22 cellular contexts compared by ENCODE assay signal in the genomic region with DNA sequence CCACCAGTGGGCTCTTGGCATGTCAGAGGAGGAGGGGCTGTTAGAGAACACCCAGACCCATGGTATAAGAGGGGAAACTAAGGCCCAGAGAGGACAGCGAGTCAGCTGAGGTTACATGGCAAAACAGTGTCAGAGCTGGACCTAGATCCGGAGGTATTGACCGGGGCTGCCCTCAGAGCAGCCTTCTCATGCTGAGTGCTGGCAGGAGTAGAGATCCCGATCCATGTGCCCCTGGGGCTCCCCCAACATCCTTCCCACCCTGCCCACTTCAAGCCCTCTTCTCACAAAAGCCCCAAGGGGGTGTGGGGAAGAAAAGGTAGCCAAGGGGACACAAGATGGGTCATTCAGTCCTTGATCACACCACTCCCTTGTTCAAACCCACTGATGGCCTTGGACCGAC. TPM values are rescaled to one million over a fixed set of nuclear protein-coding genes. Genes with fewer than 3 reads are reported as not detected.
DNase-seq lines count a peak whose midpoint lies in the region; ATAC-seq and TF ChIP-seq lines count a peak whose summit lies in the region.
"Had no signal": no experiment of that assay in that cellular context is flagged by ENCODE, and none has a peak within 500 bp of the region (broad histone marks: within the 10 kb centered on the region; RNA-seq: fewer than 3 reads in every experiment).

No MANE protein-coding gene starts in this region.

- no peaks in the 10 kb centered on the region for H3K9me3 ChIP-seq in Karpas-422 (ENCODE audit: low read length)
- H3K9me3 ChIP-seq in smooth muscle cell (replicated peaks; ENCODE audit: low read depth), result no peaks in the 10 kb centered on the region
- H3K9me3 ChIP-seq: left ventricle myocardium inferior, thoracic aorta had no signal

- H3K79me2 ChIP-seq in Karpas-422 (ENCODE audit: low read length) (no peaks in the 10 kb centered on the region), smooth muscle cell (ENCODE audit: low read depth) (no peaks in the 10 kb centered on the region)

- H3K27me3 ChIP-seq in Karpas-422 (ENCODE audit: low read length), result no peaks in the 10 kb centered on the region
- no peaks in the 10 kb centered on the region for H3K27me3 ChIP-seq in smooth muscle cell (ENCODE audit: low read depth)
- H3K27me3 ChIP-seq: brain microvascular endothelial cell had no signal

- WGBS in smooth muscle cell (ENCODE audit: low lambda C conversion rate), result 100% methylated on average over 4 of the region's 5 CpGs

- no peak overlapping the region for H3K4me3 Mint-ChIP-seq in activated T-cell treated with anti-CD3 and anti-CD28 coated beads, Interleukin-2, amount 50 U/mL, for 72 hours
- no peak overlapping the region for H3K4me3 Mint-ChIP-seq in activated T-cell treated with anti-CD3 and anti-CD28 coated beads, Interleukin-2, amount 50 U/mL, for 4 hours
- no peak overlapping the region for H3K4me3 Mint-ChIP-seq in effector memory CD8-positive, alpha-beta T cell
- H3K4me3 Mint-ChIP-seq: activated naive CD8-positive, alpha-beta T cell treated with anti-CD3 and anti-CD28 coated beads, Interleukin-2, amount 50 U/mL, for 24 hours had no signal

- H3K36me3 Mint-ChIP-seq in activated T-cell treated with anti-CD3 and anti-CD28 coated beads, Interleukin-2, amount 50 U/mL, for 72 hours (ENCODE audit: insufficient read depth in 2 of 2), result no peaks in the 10 kb centered on the region
- no peaks in the 10 kb centered on the region for H3K36me3 Mint-ChIP-seq in activated T-cell treated with anti-CD3 and anti-CD28 coated beads, Interleukin-2, amount 50 U/mL, for 4 hours (ENCODE audit: insufficient read depth)
- H3K36me3 Mint-ChIP-seq in effector memory CD8-positive, alpha-beta T cell (ENCODE audit: insufficient read depth), result no peaks in the 10 kb centered on the region

- peaks cover 28% of the 10 kb centered on the region for H3K4me1 ChIP-seq in Karpas-422 (ENCODE audit: low read length)
- H3K4me1 ChIP-seq in smooth muscle cell (ENCODE audit: low read depth), result peaks cover 23% of the 10 kb centered on the region
- H3K4me1 ChIP-seq: left ventricle myocardium inferior had no signal

- no peak overlapping the region; the same call in 1 of the 2 replicates for H3K4me3 ChIP-seq in Karpas-422 (ENCODE audit: low read length)
- no peak overlapping the region for H3K4me3 ChIP-seq in smooth muscle cell
- H3K4me3 ChIP-seq: left ventricle myocardium inferior, thoracic aorta had no signal

- DNase-seq in activated T-cell treated with anti-CD3 and anti-CD28 coated beads, Interleukin-2, amount 50 U/mL, for 72 hours, result no peak
- DNase-seq in activated T-cell treated with anti-CD3 and anti-CD28 coated beads, Interleukin-2, amount 50 U/mL, for 4 hours, result no peak
- DNase-seq in Karpas-422 (no peak), smooth muscle cell (lab: John Stamatoyannopoulos, UW; ENCODE audit: unreplicated experiment) (no peak), GM20000 (ENCODE audit: low spot score) (no peak)
- no peak for DNase-seq in effector memory CD8-positive, alpha-beta T cell
- DNase-seq: activated CD4-positive, alpha-beta T cell treated with anti-CD3 and anti-CD28 coated beads, Interleukin-2, amount 50 U/mL, for 48 hours; activated naive CD8-positive, alpha-beta T cell treated with anti-CD3 and anti-CD28 coated beads, Interleukin-2, amount 50 U/mL, for 24 hours; activated T-cell treated with anti-CD3 and anti-CD28 coated beads, Interleukin-2, amount 50 U/mL, for 1 hour; DMS 273 treated with DMSO at 0.1 percent for 48 hours; left ventricle myocardium inferior; NCI-H1694; retina; SHP77; stimulated activated CD4-positive, alpha-beta T cell treated with anti-CD3 and anti-CD28 coated beads, Interleukin-15, amount 100 ng/mL, for 24 hours had no signal

- no peaks in the 10 kb centered on the region for H4K20me1 ChIP-seq in Karpas-422 (ENCODE audit: insufficient read depth, low read depth, low read length)
- H4K20me1 ChIP-seq in smooth muscle cell (ENCODE audit: low read depth), result no peaks in the 10 kb centered on the region

- no peak overlapping the region for H2AFZ ChIP-seq in Karpas-422 (ENCODE audit: low read length)
- no peak overlapping the region for H2AFZ ChIP-seq in smooth muscle cell (ENCODE audit: low read depth)

- H3K9me3 Mint-ChIP-seq in activated T-cell treated with anti-CD3 and anti-CD28 coated beads, Interleukin-2, amount 50 U/mL, for 72 hours, result no peaks in the 10 kb centered on the region
- no peaks in the 10 kb centered on the region for H3K9me3 Mint-ChIP-seq in activated T-cell treated with anti-CD3 and anti-CD28 coated beads, Interleukin-2, amount 50 U/mL, for 4 hours
- no peaks in the 10 kb centered on the region for H3K9me3 Mint-ChIP-seq in effector memory CD8-positive, alpha-beta T cell
- H3K9me3 Mint-ChIP-seq: activated naive CD8-positive, alpha-beta T cell treated with anti-CD3 and anti-CD28 coated beads, Interleukin-2, amount 50 U/mL, for 24 hours had no signal

- H3K4me2 ChIP-seq in Karpas-422 (ENCODE audit: low read depth, low read length, poor library complexity, severe bottlenecking), result peak overlapping the region; percentile 32
- peak overlapping the region; percentile 24 for H3K4me2 ChIP-seq in smooth muscle cell

- peaks cover 14% of the 10 kb centered on the region for H3K4me1 Mint-ChIP-seq in activated T-cell treated with anti-CD3 and anti-CD28 coated beads, Interleukin-2, amount 50 U/mL, for 72 hours (ENCODE audit: low read depth)
- peaks cover 7% of the 10 kb centered on the region for H3K4me1 Mint-ChIP-seq in activated T-cell treated with anti-CD3 and anti-CD28 coated beads, Interleukin-2, amount 50 U/mL, for 4 hours (ENCODE audit: low read depth)
- peaks cover 7 to 9% of the 10 kb centered on the region in 2 donors for H3K4me1 Mint-ChIP-seq in effector memory CD8-positive, alpha-beta T cell (ENCODE audit: low read depth in 2 of 2)

- TF ChIP-seq CTCF in smooth muscle cell (IDR thresholded peaks at IDR 0.05; ENCODE audit: borderline replicate concordance, insufficient read depth, poor library complexity, severe bottlenecking), result no peak
- TF ChIP-seq CTCF in GM20000 (IDR thresholded peaks at IDR 0.05; ENCODE audit: extremely low read depth, missing control alignments), result no peak

- H3K27ac Mint-ChIP-seq in activated T-cell treated with anti-CD3 and anti-CD28 coated beads, Interleukin-2, amount 50 U/mL, for 72 hours, result peak overlapping the region; percentile 76
- peak overlapping the region; percentile 7 to 67 for H3K27ac Mint-ChIP-seq in effector memory CD8-positive, alpha-beta T cell
- H3K27ac Mint-ChIP-seq: activated naive CD8-positive, alpha-beta T cell treated with anti-CD3 and anti-CD28 coated beads, Interleukin-2, amount 50 U/mL, for 24 hours had no signal

- H3K9ac ChIP-seq in Karpas-422 (ENCODE audit: low read length) (no peak overlapping the region), smooth muscle cell (ENCODE audit: low read depth) (peak overlapping the region; percentile 22)

- H3K36me3 ChIP-seq in Karpas-422 (ENCODE audit: insufficient read depth, low read length), result no peaks in the 10 kb centered on the region
- H3K36me3 ChIP-seq in smooth muscle cell (ENCODE audit: low read depth), result no peaks in the 10 kb centered on the region
- H3K36me3 ChIP-seq: brain microvascular endothelial cell, left ventricle myocardium inferior, thoracic aorta had no signal

- H3K27ac ChIP-seq in Karpas-422 (ENCODE audit: low read length) (no peak overlapping the region), smooth muscle cell (ENCODE audit: low read depth) (peak overlapping the region; percentile 76)
- H3K27ac ChIP-seq: HL-60 had no signal

- peaks cover 7% of the 10 kb centered on the region for H3K27me3 Mint-ChIP-seq in activated T-cell treated with anti-CD3 and anti-CD28 coated beads, Interleukin-2, amount 50 U/mL, for 72 hours (ENCODE audit: low read depth)
- H3K27me3 Mint-ChIP-seq in activated T-cell treated with anti-CD3 and anti-CD28 coated beads, Interleukin-2, amount 50 U/mL, for 4 hours (ENCODE audit: low read depth), result peaks cover 2% of the 10 kb centered on the region
- H3K27me3 Mint-ChIP-seq in effector memory CD8-positive, alpha-beta T cell, result peaks cover 26 to 51% of the 10 kb centered on the region in 2 donors

- H3K9me2 ChIP-seq in Karpas-422 (replicated peaks; ENCODE audit: insufficient read depth, low read length), result no peaks in the 10 kb centered on the region

- H3F3A ChIP-seq in smooth muscle cell (ENCODE audit: low read depth), result peaks cover 7% of the 10 kb centered on the region

- ATAC-seq in activated T-cell treated with anti-CD3 and anti-CD28 coated beads, Interleukin-2, amount 50 U/mL, for 72 hours (replicated peaks in 1 of 2), result no peak
- ATAC-seq in activated T-cell treated with anti-CD3 and anti-CD28 coated beads, Interleukin-2, amount 50 U/mL, for 4 hours, result no peak
- ATAC-seq in effector memory CD8-positive, alpha-beta T cell (replicated peaks), result no peak
- no peak for ATAC-seq in HG03280 (IDR thresholded peaks at IDR 0.05; ENCODE audit: unreplicated experiment)
- no peak for ATAC-seq in GM21717 (IDR thresholded peaks at IDR 0.05; ENCODE audit: unreplicated experiment)

RNA-seq across cellular contexts. Expression of gene CSF1R, which starts 19.9 kb away (rescaled TPM):
- total RNA-seq in activated T-cell treated with anti-CD3 and anti-CD28 coated beads, Interleukin-2, amount 50 U/mL, for 72 hours, result 1 to 10 TPM; 1.2 to 1.8 TPM
- total RNA-seq in activated T-cell treated with anti-CD3 and anti-CD28 coated beads, Interleukin-2, amount 50 U/mL, for 4 hours, result under 1 TPM; 0.10 to 0.46 (median 0.26) TPM
- not detected in 2 replicates for total RNA-seq in Karpas-422 (2014; rRNA removed; shearing (Covaris generic); ENCODE audit: low replicate concordance)
- 3.9 and 6.2 TPM in 2 replicates for total RNA-seq in smooth muscle cell
- 2.2 and 12.9 TPM in 2 replicates for polyA plus RNA-seq in smooth muscle cell
- total RNA-seq: dermis blood vessel endothelial cell; T-helper 2 cell treated with Interferon-gamma antibody and Interleukin-4, amounts not matched to agents 100 ng/mL and 5 ng/mL, for 36 hours had no signal
